ENCODE assay signal across 9 cellular contexts in genomic region chr10:89302628-89303027, GRCh38. TPM values are rescaled to one million over a fixed set of nuclear protein-coding genes. Genes with fewer than 3 reads are reported as not detected.
DNase-seq lines count a peak whose midpoint lies in the region; ATAC-seq and TF ChIP-seq lines count a peak whose summit lies in the region.
"Had no signal": no experiment of that assay in that cellular context is flagged by ENCODE, and none has a peak within 500 bp of the region (broad histone marks: within the 10 kb centered on the region; RNA-seq: fewer than 3 reads in every experiment).

No MANE protein-coding gene starts in this region.

- no peaks in the 10 kb centered on the region for H3K79me2 ChIP-seq in Karpas-422 (ENCODE audit: low read length)

- H3K4me2 ChIP-seq in Karpas-422 (ENCODE audit: low read depth, low read length, poor library complexity, severe bottlenecking): peak overlapping the region; percentile 80

- H3K27ac Mint-ChIP-seq in chondrocyte (ENCODE audit: unreplicated experiment): peak overlapping the region; percentile 98

- H3K9me2 ChIP-seq in Karpas-422 (replicated peaks; ENCODE audit: insufficient read depth, low read length): no peaks in the 10 kb centered on the region

- no peaks in the 10 kb centered on the region for H4K20me1 ChIP-seq in Karpas-422 (ENCODE audit: insufficient read depth, low read depth, low read length)

- peaks cover 41% of the 10 kb centered on the region for H3K4me1 Mint-ChIP-seq in chondrocyte (ENCODE audit: low read depth)

- H3K4me3 Mint-ChIP-seq in chondrocyte (ENCODE audit: unreplicated experiment): peak overlapping the region; percentile 64

- peaks cover 7% of the 10 kb centered on the region for H3K9me3 Mint-ChIP-seq in chondrocyte (ENCODE audit: low read depth)

- no peaks in the 10 kb centered on the region for H3K36me3 ChIP-seq in Karpas-422 (ENCODE audit: insufficient read depth, low read length)
- H3K36me3 ChIP-seq in muscle layer of duodenum (ENCODE audit: control insufficient read depth in 1 of 2, insufficient read depth in 2 of 2, low read length in 2 of 2): peaks cover 11 to 17% of the 10 kb centered on the region in 2 donors
- H3K36me3 ChIP-seq: SJSA1 had no signal

- peaks cover 22% of the 10 kb centered on the region for H3K4me1 ChIP-seq in Karpas-422 (ENCODE audit: low read length)
- peaks cover 5 to 28% of the 10 kb centered on the region in 2 donors for H3K4me1 ChIP-seq in muscle layer of duodenum (ENCODE audit: control insufficient read depth in 1 of 2, insufficient read depth in 2 of 2, low read length in 2 of 2)

- no peaks in the 10 kb centered on the region for H3K9me3 ChIP-seq in Karpas-422 (ENCODE audit: low read length)
- H3K9me3 ChIP-seq in muscle layer of duodenum (ENCODE audit: control insufficient read depth in 1 of 2, low read length in 2 of 2): no peaks in the 10 kb centered on the region
- H3K9me3 ChIP-seq: SJSA1 had no signal

- no peaks in the 10 kb centered on the region for H3K27me3 Mint-ChIP-seq in chondrocyte (ENCODE audit: low read depth)

- H3K9ac ChIP-seq in Karpas-422 (ENCODE audit: low read length): peak overlapping the region; percentile 63

- H2AFZ ChIP-seq in Karpas-422 (ENCODE audit: low read length): no peak overlapping the region; the same call in 1 of the 2 replicates

- DNase-seq in AG10803 (ENCODE audit: low read depth) (peak; percentile 31), Karpas-422 (no peak), chondrocyte (ENCODE audit: low spot score) (no peak), ecto neural progenitor cell (ENCODE audit: low spot score) (no peak)
- DNase-seq in activated effector memory CD4-positive, alpha-beta T cell treated with Interleukin-2 at 50 U/mL for 16 hours: no peak

- no peak for ATAC-seq in HG03469 (IDR thresholded peaks at IDR 0.05; ENCODE audit: unreplicated experiment)
- ATAC-seq in GM19023 (IDR thresholded peaks at IDR 0.05; ENCODE audit: unreplicated experiment): no peak

- H3K27ac ChIP-seq in Karpas-422 (ENCODE audit: low read length) (no peak overlapping the region), muscle layer of duodenum (ENCODE audit: low read length) (peak overlapping the region; percentile 94)

- H3K36me3 Mint-ChIP-seq in chondrocyte (ENCODE audit: low read depth): no peaks in the 10 kb centered on the region

- peak overlapping the region; percentile 48 for H3K4me3 ChIP-seq in AG10803 (ENCODE audit: low read length)
- H3K4me3 ChIP-seq in Karpas-422 (ENCODE audit: low read length): peak overlapping the region; percentile 64
- H3K4me3 ChIP-seq in muscle layer of duodenum (ENCODE audit: low read depth in 1 of 2, low read length in 2 of 2): peak overlapping the region; percentile 58 to 85

- TF ChIP-seq CTCF in AG10803 (conservative IDR thresholded peaks at IDR 0.05; ENCODE audit: low read length) (no peak), chondrocyte (IDR thresholded peaks at IDR 0.05) (no peak)

- H3K27me3 ChIP-seq in Karpas-422 (ENCODE audit: low read length) (no peaks in the 10 kb centered on the region), muscle layer of duodenum (ENCODE audit: low read depth, low read length) (no peaks in the 10 kb centered on the region)
- H3K27me3 ChIP-seq: SJSA1 had no signal

RNA-seq across cellular contexts. Expression of gene IFIT2, which starts 0.8 kb away (rescaled TPM):
- total RNA-seq in Karpas-422 (2014; rRNA removed; shearing (Covaris generic); ENCODE audit: low replicate concordance): 0.75 and 0.97 TPM in 2 replicates
- total RNA-seq in chondrocyte: 3.0 to 3.8 TPM (median 3.3 TPM) in 3 replicates

RNA-seq across cellular contexts. Expression of gene IFIT3, which starts 25.2 kb away (rescaled TPM):
- total RNA-seq in Karpas-422 (2014; rRNA removed; shearing (Covaris generic); ENCODE audit: low replicate concordance): 1.0 and 1.4 TPM in 2 replicates
- total RNA-seq in chondrocyte: 6.0 to 7.4 TPM (median 6.9 TPM) in 3 replicates

RNA-seq across cellular contexts. Expression of gene LIPA, which starts 51.1 kb away (rescaled TPM):
- total RNA-seq in Karpas-422 (2014; rRNA removed; shearing (Covaris generic); ENCODE audit: low replicate concordance): 14.5 and 20.9 TPM in 2 replicates
- 35.8 to 52.5 TPM (median 44.1 TPM) in 3 replicates for total RNA-seq in chondrocyte
